9 cellular contexts compared by ENCODE assay signal in genomic region chr13:26132756-26133155, GRCh38.
DNase-seq lines count a peak whose midpoint lies in the region; ATAC-seq and TF ChIP-seq lines count a peak whose summit lies in the region.
"Had no signal": no experiment of that assay in that cellular context is flagged by ENCODE, and none has a peak within 500 bp of the region (broad histone marks: within the 10 kb centered on the region; RNA-seq: fewer than 3 reads in every experiment).

No MANE protein-coding gene starts in this region.

- H3K4me1 ChIP-seq in adipocyte (ENCODE audit: control insufficient read depth, insufficient read depth, low read length), result peaks cover 4% of the 10 kb centered on the region

- no peaks in the 10 kb centered on the region for H3K27me3 ChIP-seq in BJ (ENCODE audit: control insufficient read depth, insufficient read depth, low read length)
- no peaks in the 10 kb centered on the region for H3K27me3 ChIP-seq in adipocyte (replicated peaks; ENCODE audit: control insufficient read depth, insufficient read depth, low read length)

- H3K4me3 Mint-ChIP-seq in HFFc6, result no peak overlapping the region

- no peak for ATAC-seq in HG02642 (IDR thresholded peaks at IDR 0.05; ENCODE audit: poor library complexity, unreplicated experiment)

- H3K27ac Mint-ChIP-seq in HFFc6, result no peak overlapping the region
- H3K27ac Mint-ChIP-seq: activated T-helper 2 cell treated with anti-CD3 and anti-CD28 coated beads, Interferon-gamma antibody, Interleukin-2, Interleukin-4, amounts not matched to agents 10 μg/mL and 5 μg/mL and 100 μg/mL, durations not matched to agents 14 hours and 24 hours and 36 hours had no signal

- peaks cover 5% of the 10 kb centered on the region for H3K9me3 ChIP-seq in adipocyte (ENCODE audit: control insufficient read depth, low read length)

- peak; percentile 25; the same call in 1 of the 2 replicates for TF ChIP-seq CTCF in BJ (IDR thresholded peaks at IDR 0.05; ENCODE audit: insufficient read depth, low read depth, low read length)
- peak; percentile 71 for TF ChIP-seq CTCF in HFFc6 (IDR thresholded peaks at IDR 0.05)
- no peak for TF ChIP-seq CTCF in coronary artery (IDR thresholded peaks at IDR 0.05)

- CTCF ChIA-PET in BJ (lab: Yijun Ruan, JAX), result no interaction called here

- no peaks in the 10 kb centered on the region for H3K36me3 ChIP-seq in BJ (ENCODE audit: control insufficient read depth, insufficient read depth, low read length)
- H3K36me3 ChIP-seq in adipocyte (ENCODE audit: control insufficient read depth, insufficient read depth, low read length, severe bottlenecking), result no peaks in the 10 kb centered on the region

- H3K4me3 ChIP-seq in BJ (ENCODE audit: low read depth, low read length) (no peak overlapping the region), adipocyte (ENCODE audit: low read length) (no peak overlapping the region), coronary artery (no peak overlapping the region)

- POLR2A ChIA-PET in BJ (lab: Charles Lee), result no interaction called here

- H3K27me3 Mint-ChIP-seq in HFFc6 (ENCODE audit: insufficient read depth), result 0 out of 2 replicates have a peak, but pooled peaks cover 2% of the 10 kb centered on the region

- H3K4me1 Mint-ChIP-seq in HFFc6 (ENCODE audit: low read depth), result no peaks in the 10 kb centered on the region

- no peak overlapping the region for H3K27ac ChIP-seq in coronary artery

- no peaks in the 10 kb centered on the region for H3K9me3 Mint-ChIP-seq in HFFc6
- H3K9me3 Mint-ChIP-seq: activated T-helper 2 cell treated with anti-CD3 and anti-CD28 coated beads, Interferon-gamma antibody, Interleukin-2, Interleukin-4, amounts not matched to agents 10 μg/mL and 5 μg/mL and 100 μg/mL, durations not matched to agents 14 hours and 24 hours and 36 hours had no signal

- no peaks in the 10 kb centered on the region for H3K36me3 Mint-ChIP-seq in HFFc6 (ENCODE audit: low read depth)

- DNase-seq in BJ (ENCODE audit: low read depth) (no peak), HFFc6 (peak; percentile 41), adipocyte (ENCODE audit: low read depth) (peak; percentile 61), inferior parietal cortex (ENCODE audit: extremely low spot score) (peak; percentile 2), NK-92 (lab: John Stamatoyannopoulos, UW; ENCODE audit: unreplicated experiment) (no peak), coronary artery (ENCODE audit: low spot score) (no peak)
- no peak for DNase-seq in activated CD4-positive, alpha-beta T cell treated with anti-CD3 and anti-CD28 coated beads, Interleukin-2, amount 50 U/mL, for 1 hour

- no peak overlapping the region for H3K9ac ChIP-seq in adipocyte (ENCODE audit: low read length)

Comparison
In these comparisons a context has a peak if more than half of its experiments do, and no peak if none do; other contexts are left out.
1. DNase-seq: peak in HFFc6 (single experiment), adipocyte (single experiment) and inferior parietal cortex (single experiment); none in BJ (single experiment), NK-92 (single experiment), activated CD4-positive, alpha-beta T cell treated with anti-CD3 and anti-CD28 coated beads, Interleukin-2, amount 50 U/mL, for 1 hour (single experiment) and coronary artery (single experiment).